ENCODE assay signal across 11 cellular contexts in genomic region chr2:181306785-181307184, GRCh38.
DNase-seq lines count a peak whose midpoint lies in the region; ATAC-seq and TF ChIP-seq lines count a peak whose summit lies in the region.
"Had no signal": no experiment of that assay in that cellular context is flagged by ENCODE, and none has a peak within 500 bp of the region (broad histone marks: within the 10 kb centered on the region; RNA-seq: fewer than 3 reads in every experiment).

No MANE protein-coding gene starts in this region.

- no peak for ATAC-seq in stimulated activated naive CD8-positive, alpha-beta T cell treated with anti-CD3 and anti-CD28 coated beads, Interleukin-15, Interleukin-2, amounts not matched to agents 100 U/mL and 50 U/mL, for 24 hours
- no peak for ATAC-seq in GM19452 (IDR thresholded peaks at IDR 0.05; ENCODE audit: unreplicated experiment)
- no peak for ATAC-seq in HG03469 (IDR thresholded peaks at IDR 0.05; ENCODE audit: unreplicated experiment)

- H3K4me1 ChIP-seq in KMS-11 (ENCODE audit: low read depth, poor library complexity, severe bottlenecking) (peaks cover 99% of the 10 kb centered on the region), tibial artery (no peaks in the 10 kb centered on the region)

- peak overlapping the region; percentile 53 for H2AFZ ChIP-seq in KMS-11 (ENCODE audit: low read depth)

- H3K4me1 Mint-ChIP-seq in stimulated activated naive CD8-positive, alpha-beta T cell treated with anti-CD3 and anti-CD28 coated beads, Interleukin-15, Interleukin-2, amounts not matched to agents 100 ng/mL and 50 ng/mL, for 24 hours (ENCODE audit: low read depth): peaks cover 77% of the 10 kb centered on the region
- H3K4me1 Mint-ChIP-seq in chondrocyte (ENCODE audit: low read depth): peaks cover 35% of the 10 kb centered on the region

- TF ChIP-seq CTCF in KMS-11 (conservative IDR thresholded peaks at IDR 0.05; ENCODE audit: low read depth, low read length) (no peak), chondrocyte (IDR thresholded peaks at IDR 0.05) (no peak), tibial artery (IDR thresholded peaks at IDR 0.05) (no peak)

- H3K36me3 Mint-ChIP-seq in stimulated activated naive CD8-positive, alpha-beta T cell treated with anti-CD3 and anti-CD28 coated beads, Interleukin-15, Interleukin-2, amounts not matched to agents 100 ng/mL and 50 ng/mL, for 24 hours (ENCODE audit: low read depth): no peaks in the 10 kb centered on the region
- no peaks in the 10 kb centered on the region for H3K36me3 Mint-ChIP-seq in chondrocyte (ENCODE audit: low read depth)

- intact Hi-C loops in tibial artery (cut with DNase I; ENCODE audit: low total_unique reads): no loop called here

- no peaks in the 10 kb centered on the region for H3K9me3 Mint-ChIP-seq in stimulated activated naive CD8-positive, alpha-beta T cell treated with anti-CD3 and anti-CD28 coated beads, Interleukin-15, Interleukin-2, amounts not matched to agents 100 ng/mL and 50 ng/mL, for 24 hours
- no peaks in the 10 kb centered on the region for H3K9me3 Mint-ChIP-seq in chondrocyte (ENCODE audit: low read depth)
- H3K9me3 Mint-ChIP-seq: nephron had no signal

- H3K4me3 ChIP-seq in KMS-11 (IDR thresholded peaks at IDR 0.05; ENCODE audit: insufficient read depth, low read depth, low read length) (peak overlapping the region; percentile 15), tibial artery (no peak overlapping the region)

- peak overlapping the region; percentile 94 for H3K4me2 ChIP-seq in KMS-11

- no peaks in the 10 kb centered on the region for H3K27me3 Mint-ChIP-seq in stimulated activated naive CD8-positive, alpha-beta T cell treated with anti-CD3 and anti-CD28 coated beads, Interleukin-15, Interleukin-2, amounts not matched to agents 100 ng/mL and 50 ng/mL, for 24 hours
- H3K27me3 Mint-ChIP-seq in chondrocyte (ENCODE audit: low read depth): no peaks in the 10 kb centered on the region

- H3K27me3 ChIP-seq in KMS-11 (ENCODE audit: insufficient read depth, low read depth): no peaks in the 10 kb centered on the region
- no peaks in the 10 kb centered on the region for H3K27me3 ChIP-seq in tibial artery

- no peaks in the 10 kb centered on the region for H4K20me1 ChIP-seq in KMS-11 (ENCODE audit: insufficient read depth)

- no peaks in the 10 kb centered on the region for H3K9me3 ChIP-seq in tibial artery

- no peak for DNase-seq in stimulated activated naive CD8-positive, alpha-beta T cell treated with anti-CD3 and anti-CD28 coated beads, Interleukin-15, Interleukin-2, amounts not matched to agents 100 U/mL and 50 U/mL, for 24 hours
- no peak for DNase-seq in chondrocyte (ENCODE audit: low spot score)
- DNase-seq in RKO (ENCODE audit: low spot score): no peak
- DNase-seq in tibial artery: no peak
- DNase-seq: COR-L47, NCI-H2171 treated with DMSO at 0.1 percent for 48 hours had no signal

- H3K79me2 ChIP-seq in KMS-11 (ENCODE audit: insufficient read depth, low read depth): no peaks in the 10 kb centered on the region

- H3K36me3 ChIP-seq in KMS-11 (ENCODE audit: insufficient read depth): no peaks in the 10 kb centered on the region
- H3K36me3 ChIP-seq in tibial artery: no peaks in the 10 kb centered on the region

- H3K4me3 Mint-ChIP-seq in stimulated activated naive CD8-positive, alpha-beta T cell treated with anti-CD3 and anti-CD28 coated beads, Interleukin-15, Interleukin-2, amounts not matched to agents 100 ng/mL and 50 ng/mL, for 24 hours: peak overlapping the region; percentile 69
- no peak overlapping the region for H3K4me3 Mint-ChIP-seq in chondrocyte (ENCODE audit: unreplicated experiment)
- H3K4me3 Mint-ChIP-seq: nephron had no signal

- H3K27ac Mint-ChIP-seq in stimulated activated naive CD8-positive, alpha-beta T cell treated with anti-CD3 and anti-CD28 coated beads, Interleukin-15, Interleukin-2, amounts not matched to agents 100 ng/mL and 50 ng/mL, for 24 hours: peak overlapping the region; percentile 90
- peak overlapping the region; percentile 76 for H3K27ac Mint-ChIP-seq in chondrocyte (ENCODE audit: unreplicated experiment)
- H3K27ac Mint-ChIP-seq: nephron had no signal

- peak overlapping the region; percentile 95 for H3K27ac ChIP-seq in KMS-11
- H3K27ac ChIP-seq in tibial artery: no peak overlapping the region

- peak overlapping the region; percentile 65 for H3K9ac ChIP-seq in KMS-11
